Comparison of ENCODE assay signal across 8 cellular contexts in genomic region chrX:37926700-37927099, GRCh38.
DNase-seq lines count a peak whose midpoint lies in the region; TF ChIP-seq lines count a peak whose summit lies in the region.

No MANE protein-coding gene starts in this region.

- H2AFZ ChIP-seq in KMS-11 (ENCODE audit: low read depth) = no peak overlapping the region

- H3K4me1 ChIP-seq in KMS-11 (ENCODE audit: low read depth, poor library complexity, severe bottlenecking) (no peaks in the 10 kb centered on the region), suprapubic skin (no peaks in the 10 kb centered on the region)

- TF ChIP-seq POLR2A in suprapubic skin (IDR thresholded peaks at IDR 0.05) = no peak

- H3K9ac ChIP-seq in KMS-11 = no peak overlapping the region

- H3K4me2 ChIP-seq in KMS-11 = no peak overlapping the region

- no peaks in the 10 kb centered on the region for H3K27me3 ChIP-seq in KMS-11 (ENCODE audit: insufficient read depth, low read depth)
- no peaks in the 10 kb centered on the region for H3K27me3 ChIP-seq in suprapubic skin

- no peak overlapping the region for H3K4me3 ChIP-seq in KMS-11 (IDR thresholded peaks at IDR 0.05; ENCODE audit: insufficient read depth, low read depth, low read length)
- no peak overlapping the region for H3K4me3 ChIP-seq in suprapubic skin

- TF ChIP-seq EP300 in suprapubic skin (IDR thresholded peaks at IDR 0.05) = no peak

- H3K9me3 ChIP-seq in suprapubic skin = no peaks in the 10 kb centered on the region

- DNase-seq in GM10248 (ENCODE audit: extremely low spot score) (no peak), SKM-1 treated with dmso at 0.1 percent for 144 hours (lab: John Stamatoyannopoulos, UW; ENCODE audit: unreplicated experiment) (peak; percentile 39), globus pallidus (ENCODE audit: low spot score) (peak; percentile 16), suprapubic skin (ENCODE audit: low spot score in 2 of 2) (no peak)
- DNase-seq in activated CD4-positive, alpha-beta T cell treated with anti-CD3 and anti-CD28 coated beads, Interleukin-2, amount 50 U/mL, for 1 hour = no peak
- no peak for DNase-seq in activated naive CD4-positive, alpha-beta T cell treated with Interleukin-2 at 50 U/mL for 16 hours
- no peak for DNase-seq in stimulated activated CD4-positive, alpha-beta T cell treated with anti-CD3 and anti-CD28 coated beads, Interleukin-4, amount 100 ng/mL, for 24 hours

- H3K36me3 ChIP-seq in KMS-11 (ENCODE audit: insufficient read depth) = no peaks in the 10 kb centered on the region
- H3K36me3 ChIP-seq in suprapubic skin = no peaks in the 10 kb centered on the region

- CTCF ChIA-PET in GM10248 (lab: Yijun Ruan, JAX) = interaction anchor here (0.6 to 2.9 kb wide), 5 partner anchors 11 to 400 kb away, joined by 3 to 16 read pairs (median 3); partner anchors contain the start of gene RPGR

- no peaks in the 10 kb centered on the region for H3K79me2 ChIP-seq in KMS-11 (ENCODE audit: insufficient read depth, low read depth)

- WGBS in suprapubic skin = 16% methylated on average over 2 of the region's 2 CpGs

- H4K20me1 ChIP-seq in KMS-11 (ENCODE audit: insufficient read depth) = no peaks in the 10 kb centered on the region

- POLR2A ChIA-PET in GM10248 (lab: Yijun Ruan, JAX) = no interaction called here

- no peak overlapping the region for H3K27ac ChIP-seq in KMS-11
- no peak overlapping the region for H3K27ac ChIP-seq in suprapubic skin

- TF ChIP-seq CTCF in GM10248 (IDR thresholded peaks at IDR 0.05; ENCODE audit: control extremely low read depth, extremely low read depth, low read depth, missing control alignments) (peak; percentile 27), KMS-11 (conservative IDR thresholded peaks at IDR 0.05; ENCODE audit: low read depth, low read length) (peak; percentile 67), suprapubic skin (IDR thresholded peaks at IDR 0.05) (peak; percentile 17 to 29)

Comparison
In these comparisons a context has a peak if more than half of its experiments do, and no peak if none do; other contexts are left out.
1. DNase-seq: peak in SKM-1 treated with dmso at 0.1 percent for 144 hours (single experiment) and globus pallidus (single experiment); none in GM10248 (single experiment), suprapubic skin (0 of 2), activated CD4-positive, alpha-beta T cell treated with anti-CD3 and anti-CD28 coated beads, Interleukin-2, amount 50 U/mL, for 1 hour (single experiment), activated naive CD4-positive, alpha-beta T cell treated with Interleukin-2 at 50 U/mL for 16 hours (single experiment) and stimulated activated CD4-positive, alpha-beta T cell treated with anti-CD3 and anti-CD28 coated beads, Interleukin-4, amount 100 ng/mL, for 24 hours (single experiment).
2. Peak in every context shown above with its lines, with median percentiles within 50 percentile points of each other: CTCF ChIP-seq.